In genomic region chr19:8247129-8247890, GRCh38 we compare ENCODE assay signal across 2 cellular contexts. TPM values are rescaled to one million over a fixed set of nuclear protein-coding genes. Genes with fewer than 3 reads are reported as not detected.
"Had no signal": no experiment of that assay in that cellular context is flagged by ENCODE, and none has a peak within 500 bp of the region (broad histone marks: within the 10 kb centered on the region; RNA-seq: fewer than 3 reads in every experiment).

No MANE protein-coding gene starts in this region.

RNA-seq across cellular contexts. Expression of gene CERS4, which starts 38.1 kb away (rescaled TPM):
- total RNA-seq: GM23248, HFFc6 had no signal
- polyA plus RNA-seq: GM23248 had no signal
